In genomic region chr6:30890646-30891449, GRCh38 we compare ENCODE assay signal across 2 cellular contexts.
TF ChIP-seq lines count a peak whose summit lies in the region.

No MANE protein-coding gene starts in this region.

TF ChIP-seq in GM23338, 12 proteins besides CTCF, POLR2A, EP300 and RAD21:
- no peak for TF ChIP-seq EZH2phosphoT487 (IDR thresholded peaks at IDR 0.05; ENCODE audit: unreplicated experiment)
- TF ChIP-seq REST (IDR thresholded peaks at IDR 0.05; ENCODE audit: unreplicated experiment) = no peak
- TF ChIP-seq EZH2 (IDR thresholded peaks at IDR 0.05; ENCODE audit: low read depth, unreplicated experiment) = no peak
- no peak for TF ChIP-seq STAT1 (IDR thresholded peaks at IDR 0.05; ENCODE audit: unreplicated experiment)
- TF ChIP-seq ZNF462 (CRISPR knock-in tag; IDR thresholded peaks at IDR 0.05) = no peak
- no peak for TF ChIP-seq ZNF114 (CRISPR knock-in tag; IDR thresholded peaks at IDR 0.05)
- no peak for TF ChIP-seq POLR2AphosphoS5 (IDR thresholded peaks at IDR 0.05; ENCODE audit: low read depth)
- TF ChIP-seq JUNB (IDR thresholded peaks at IDR 0.05; ENCODE audit: unreplicated experiment) = no peak
- no peak for TF ChIP-seq ZNF331 (CRISPR knock-in tag; IDR thresholded peaks at IDR 0.05; ENCODE audit: low read depth)
- TF ChIP-seq CREB1 (CRISPR knock-in tag; IDR thresholded peaks at IDR 0.05; ENCODE audit: low read depth) = no peak
- no peak for TF ChIP-seq NANOG (IDR thresholded peaks at IDR 0.05; ENCODE audit: borderline replicate concordance)
- no peak for TF ChIP-seq ETS1 (IDR thresholded peaks at IDR 0.05)

TF ChIP-seq in K562, 482 proteins besides CTCF, POLR2A, EP300 and RAD21:
- no peak for TF ChIP-seq FOXM1 (IDR thresholded peaks at IDR 0.05; ENCODE audit: low read depth)
- 0 out of 2 replicates have a peak, but pooled peaks have one; percentile 7 for TF ChIP-seq FOXM1 (CRISPR knock-in tag; IDR thresholded peaks at IDR 0.05; ENCODE audit: low read depth)
- TF ChIP-seq VEZF1 (CRISPR knock-in tag; IDR thresholded peaks at IDR 0.05) = no peak
- TF ChIP-seq, protein P1, sequence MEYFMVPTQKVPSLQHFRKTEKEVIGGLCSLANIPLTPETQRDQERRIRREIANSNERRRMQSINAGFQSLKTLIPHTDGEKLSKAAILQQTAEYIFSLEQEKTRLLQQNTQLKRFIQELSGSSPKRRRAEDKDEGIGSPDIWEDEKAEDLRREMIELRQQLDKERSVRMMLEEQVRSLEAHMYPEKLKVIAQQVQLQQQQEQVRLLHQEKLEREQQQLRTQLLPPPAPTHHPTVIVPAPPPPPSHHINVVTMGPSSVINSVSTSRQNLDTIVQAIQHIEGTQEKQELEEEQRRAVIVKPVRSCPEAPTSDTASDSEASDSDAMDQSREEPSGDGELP (CRISPR knock-in tag; IDR thresholded peaks at IDR 0.05; ENCODE audit: borderline replicate concordance) = 0 out of 2 replicates have a peak, but pooled peaks have one; percentile 9
- no peak for TF ChIP-seq RBM25 (IDR thresholded peaks at IDR 0.05; ENCODE audit: low read depth, low read length, severe bottlenecking)
- TF ChIP-seq, protein P2, sequence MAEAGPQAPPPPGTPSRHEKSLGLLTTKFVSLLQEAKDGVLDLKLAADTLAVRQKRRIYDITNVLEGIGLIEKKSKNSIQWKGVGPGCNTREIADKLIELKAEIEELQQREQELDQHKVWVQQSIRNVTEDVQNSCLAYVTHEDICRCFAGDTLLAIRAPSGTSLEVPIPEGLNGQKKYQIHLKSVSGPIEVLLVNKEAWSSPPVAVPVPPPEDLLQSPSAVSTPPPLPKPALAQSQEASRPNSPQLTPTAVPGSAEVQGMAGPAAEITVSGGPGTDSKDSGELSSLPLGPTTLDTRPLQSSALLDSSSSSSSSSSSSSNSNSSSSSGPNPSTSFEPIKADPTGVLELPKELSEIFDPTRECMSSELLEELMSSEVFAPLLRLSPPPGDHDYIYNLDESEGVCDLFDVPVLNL (CRISPR knock-in tag; IDR thresholded peaks at IDR 0.05; ENCODE audit: low read depth) = no peak
